In the genomic region with DNA sequence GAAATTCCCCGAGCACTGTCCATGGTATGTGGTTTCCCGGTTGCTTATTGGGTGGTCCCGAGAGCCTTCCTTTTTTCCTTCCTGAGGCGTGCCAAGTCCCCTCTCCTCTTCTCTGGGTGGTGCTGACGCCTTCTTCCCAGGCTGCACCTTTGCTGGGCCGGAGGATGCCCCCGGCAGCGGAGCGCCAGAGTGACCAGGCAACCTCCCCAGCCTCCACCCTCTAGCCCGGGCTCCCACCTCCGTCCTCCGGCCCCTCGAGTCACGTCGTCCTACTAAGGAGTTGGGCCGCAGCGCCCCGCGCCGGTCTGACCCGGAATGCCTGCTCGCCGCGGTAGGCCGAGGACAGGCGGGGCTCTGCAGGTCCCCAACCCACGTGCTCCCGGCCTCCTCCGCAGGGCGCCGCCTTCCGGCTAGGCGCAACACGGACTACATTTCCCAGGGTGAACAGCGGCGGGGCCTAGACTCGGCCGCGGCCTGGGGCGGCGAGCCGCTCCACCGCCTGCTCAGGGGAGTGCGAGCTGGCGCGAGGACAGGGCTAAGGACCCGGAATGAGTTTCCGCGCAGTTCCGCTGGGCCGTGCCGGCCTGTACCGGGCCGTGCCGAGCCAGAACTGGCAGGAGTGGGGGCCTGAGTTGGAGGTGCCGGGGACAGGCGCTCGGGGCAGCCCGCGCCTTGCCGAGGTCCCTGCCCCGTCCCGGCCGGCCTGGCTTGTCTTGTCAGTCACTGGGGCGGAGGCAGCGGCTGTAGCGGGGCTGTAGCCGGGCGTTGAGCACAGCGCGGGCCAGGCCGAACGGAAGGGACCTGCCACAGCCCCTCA, we compare ENCODE assay signal across 1 cellular context.
TF ChIP-seq lines count a peak whose summit lies in the region.

Gene IPO13, plus strand, starts transcription at position 707 of the 817 bp plus-strand sequence. CDS start 651 bp downstream, outside the sequence.

TF ChIP-seq in HEK293, 187 proteins besides CTCF, POLR2A, EP300 and RAD21 (continued from another document):
- TF ChIP-seq, protein P1, sequence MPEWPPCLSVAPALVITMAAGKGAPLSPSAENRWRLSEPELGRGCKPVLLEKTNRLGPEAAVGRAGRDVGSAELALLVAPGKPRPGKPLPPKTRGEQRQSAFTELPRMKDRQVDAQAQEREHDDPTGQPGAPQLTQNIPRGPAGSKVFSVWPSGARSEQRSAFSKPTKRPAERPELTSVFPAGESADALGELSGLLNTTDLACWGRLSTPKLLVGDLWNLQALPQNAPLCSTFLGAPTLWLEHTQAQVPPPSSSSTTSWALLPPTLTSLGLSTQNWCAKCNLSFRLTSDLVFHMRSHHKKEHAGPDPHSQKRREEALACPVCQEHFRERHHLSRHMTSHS (tag by site-specific recombination; IDR thresholded peaks at IDR 0.05), result no peak
- TF ChIP-seq OSR2 (tag by site-specific recombination; IDR thresholded peaks at IDR 0.05), result 0 out of 2 replicates have a peak, but pooled peaks have one; percentile 9
- 0 out of 2 replicates have a peak, but pooled peaks have one; percentile 50 for TF ChIP-seq ZSCAN5A (tag by site-specific recombination; IDR thresholded peaks at IDR 0.05)
- no peak for TF ChIP-seq ZNF560 (tag by site-specific recombination; IDR thresholded peaks at IDR 0.05; ENCODE audit: borderline replicate concordance)
- TF ChIP-seq TRIM28 (IDR thresholded peaks at IDR 0.05; ENCODE audit: borderline replicate concordance, low read length), result peak; percentile 87; the same call in 1 of the 2 replicates
- TF ChIP-seq ZNF341 (tag by site-specific recombination; IDR thresholded peaks at IDR 0.05; ENCODE audit: low read depth), result peak; percentile 22; the same call in 1 of the 2 replicates
- peak; percentile 73 for TF ChIP-seq ZBTB20 (tag by site-specific recombination; IDR thresholded peaks at IDR 0.05)
- no peak for TF ChIP-seq WT1 (tag by site-specific recombination; IDR thresholded peaks at IDR 0.05)
- TF ChIP-seq ZFP41 (tag by site-specific recombination; IDR thresholded peaks at IDR 0.05; ENCODE audit: borderline replicate concordance), result no peak
- TF ChIP-seq, protein P2, sequence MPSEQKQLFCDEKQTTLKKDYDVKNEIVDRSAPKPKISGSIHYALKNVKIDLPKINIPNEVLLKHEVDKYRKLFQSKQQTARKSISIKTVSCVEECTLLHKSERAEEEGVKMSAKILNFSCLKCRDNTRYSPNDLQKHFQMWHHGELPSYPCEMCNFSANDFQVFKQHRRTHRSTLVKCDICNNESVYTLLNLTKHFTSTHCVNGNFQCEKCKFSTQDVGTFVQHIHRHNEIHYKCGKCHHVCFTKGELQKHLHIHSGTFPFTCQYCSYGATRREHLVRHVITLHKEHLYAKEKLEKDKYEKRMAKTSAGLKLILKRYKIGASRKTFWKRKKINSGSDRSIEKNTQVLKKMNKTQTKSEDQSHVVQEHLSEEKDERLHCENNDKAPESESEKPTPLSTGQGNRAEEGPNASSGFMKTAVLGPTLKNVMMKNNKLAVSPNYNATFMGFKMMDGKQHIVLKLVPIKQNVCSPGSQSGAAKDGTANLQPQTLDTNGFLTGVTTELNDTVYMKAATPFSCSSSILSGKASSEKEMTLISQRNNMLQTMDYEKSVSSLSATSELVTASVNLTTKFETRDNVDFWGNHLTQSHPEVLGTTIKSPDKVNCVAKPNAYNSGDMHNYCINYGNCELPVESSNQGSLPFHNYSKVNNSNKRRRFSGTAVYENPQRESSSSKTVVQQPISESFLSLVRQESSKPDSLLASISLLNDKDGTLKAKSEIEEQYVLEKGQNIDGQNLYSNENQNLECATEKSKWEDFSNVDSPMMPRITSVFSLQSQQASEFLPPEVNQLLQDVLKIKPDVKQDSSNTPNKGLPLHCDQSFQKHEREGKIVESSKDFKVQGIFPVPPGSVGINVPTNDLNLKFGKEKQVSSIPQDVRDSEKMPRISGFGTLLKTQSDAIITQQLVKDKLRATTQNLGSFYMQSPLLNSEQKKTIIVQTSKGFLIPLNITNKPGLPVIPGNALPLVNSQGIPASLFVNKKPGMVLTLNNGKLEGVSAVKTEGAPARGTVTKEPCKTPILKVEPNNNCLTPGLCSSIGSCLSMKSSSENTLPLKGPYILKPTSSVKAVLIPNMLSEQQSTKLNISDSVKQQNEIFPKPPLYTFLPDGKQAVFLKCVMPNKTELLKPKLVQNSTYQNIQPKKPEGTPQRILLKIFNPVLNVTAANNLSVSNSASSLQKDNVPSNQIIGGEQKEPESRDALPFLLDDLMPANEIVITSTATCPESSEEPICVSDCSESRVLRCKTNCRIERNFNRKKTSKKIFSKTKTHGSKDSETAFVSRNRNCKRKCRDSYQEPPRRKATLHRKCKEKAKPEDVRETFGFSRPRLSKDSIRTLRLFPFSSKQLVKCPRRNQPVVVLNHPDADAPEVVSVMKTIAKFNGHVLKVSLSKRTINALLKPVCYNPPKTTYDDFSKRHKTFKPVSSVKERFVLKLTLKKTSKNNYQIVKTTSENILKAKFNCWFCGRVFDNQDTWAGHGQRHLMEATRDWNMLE (tag by site-specific recombination; conservative IDR thresholded peaks at IDR 0.05; ENCODE audit: low read depth), result 0 out of 2 replicates have a peak, but pooled peaks have one; percentile 43
- TF ChIP-seq ZNF221 (tag by site-specific recombination; IDR thresholded peaks at IDR 0.05; ENCODE audit: borderline replicate concordance), result no peak
- no peak; the same call in 1 of the 2 replicates for TF ChIP-seq ZNF239 (tag by site-specific recombination; IDR thresholded peaks at IDR 0.05)
- TF ChIP-seq BCL11A (tag by site-specific recombination; IDR thresholded peaks at IDR 0.05; ENCODE audit: low read depth), result peak; percentile 80
- TF ChIP-seq ZNF555 (tag by site-specific recombination; conservative IDR thresholded peaks at IDR 0.05), result no peak
- peak; percentile 81; the same call in 1 of the 2 replicates for TF ChIP-seq ZNF148 (tag by site-specific recombination; IDR thresholded peaks at IDR 0.05; ENCODE audit: borderline replicate concordance)
- TF ChIP-seq, protein P3, sequence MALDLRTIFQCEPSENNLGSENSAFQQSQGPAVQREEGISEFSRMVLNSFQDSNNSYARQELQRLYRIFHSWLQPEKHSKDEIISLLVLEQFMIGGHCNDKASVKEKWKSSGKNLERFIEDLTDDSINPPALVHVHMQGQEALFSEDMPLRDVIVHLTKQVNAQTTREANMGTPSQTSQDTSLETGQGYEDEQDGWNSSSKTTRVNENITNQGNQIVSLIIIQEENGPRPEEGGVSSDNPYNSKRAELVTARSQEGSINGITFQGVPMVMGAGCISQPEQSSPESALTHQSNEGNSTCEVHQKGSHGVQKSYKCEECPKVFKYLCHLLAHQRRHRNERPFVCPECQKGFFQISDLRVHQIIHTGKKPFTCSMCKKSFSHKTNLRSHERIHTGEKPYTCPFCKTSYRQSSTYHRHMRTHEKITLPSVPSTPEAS (tag by site-specific recombination; IDR thresholded peaks at IDR 0.05), result peak; percentile 35; the same call in 1 of the 2 replicates
